32 cellular contexts compared by ENCODE assay signal in the genomic region with DNA sequence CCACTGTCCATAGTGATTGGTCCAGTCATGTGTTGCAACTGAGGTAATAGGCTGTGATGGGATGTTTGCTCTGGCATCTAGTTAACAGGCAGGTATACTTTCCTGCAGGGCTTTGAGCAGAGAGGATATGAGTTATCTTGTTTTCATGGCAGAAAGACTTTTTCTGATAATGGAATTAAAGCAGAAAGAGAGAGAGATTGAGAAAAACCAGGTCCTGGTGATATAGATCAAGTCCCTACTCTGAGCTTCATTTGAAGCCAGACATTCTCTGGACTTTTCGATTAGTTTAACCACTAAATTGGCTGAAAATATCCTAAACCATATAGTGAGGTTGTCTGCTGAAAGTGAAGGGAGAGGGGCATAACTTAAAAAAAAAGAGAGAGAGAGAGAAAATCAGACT.
"Had no signal": no experiment of that assay in that cellular context is flagged by ENCODE, and none has a peak within 500 bp of the region (broad histone marks: within the 10 kb centered on the region; RNA-seq: fewer than 3 reads in every experiment).

No MANE protein-coding gene starts in this region.

- H3K4me3 Mint-ChIP-seq: naive thymus-derived CD4-positive, alpha-beta T cell; naive thymus-derived CD8-positive, alpha-beta T cell; natural killer cell; natural killer cell treated with Interleukin-12 subunit alpha and Interleukin-12 subunit beta and Interleukin-15 and Interleukin-18, amount 100 ng/mL, for 72 hours; nephron; nephron progenitor cell; neural crest cell; neural progenitor cell had no signal

- H3K27me3 Mint-ChIP-seq: naive thymus-derived CD4-positive, alpha-beta T cell; naive thymus-derived CD8-positive, alpha-beta T cell; natural killer cell treated with Interleukin-12 subunit alpha and Interleukin-12 subunit beta and Interleukin-15 and Interleukin-18, amount 100 ng/mL, for 72 hours; progenitor cell of endocrine pancreas had no signal

- H3K27ac Mint-ChIP-seq: naive thymus-derived CD4-positive, alpha-beta T cell; naive thymus-derived CD8-positive, alpha-beta T cell; natural killer cell; natural killer cell treated with Interleukin-12 subunit alpha and Interleukin-12 subunit beta and Interleukin-15 and Interleukin-18, amount 100 ng/mL, for 72 hours; nephron; nephron progenitor cell; neural progenitor cell; progenitor cell of endocrine pancreas had no signal

- H3K36me3 ChIP-seq: neural progenitor cell, neutrophil, ovary, pancreas, prostate gland, right atrium auricular region, right lobe of liver, sigmoid colon, spleen had no signal

- ATAC-seq: naive thymus-derived CD4-positive, alpha-beta T cell; naive thymus-derived CD8-positive, alpha-beta T cell; natural killer cell; natural killer cell treated with Interleukin-12 subunit alpha and Interleukin-12 subunit beta and Interleukin-15 and Interleukin-18, amount 100 ng/mL, for 72 hours; pancreas; psoas muscle; right cardiac atrium; right lobe of liver; sciatic nerve had no signal

- H3K4me3 ChIP-seq: neural progenitor cell, ovary, pancreas, prostate gland, psoas muscle, right atrium auricular region, right lobe of liver, sigmoid colon, skin epidermis, smooth muscle cell, spleen had no signal

- H3K27ac ChIP-seq: neural progenitor cell, neutrophil, ovary, pancreas, parathyroid adenoma, prostate gland, psoas muscle, right atrium auricular region, right lobe of liver, sigmoid colon, skin epidermis, spleen had no signal

- H3K4me1 Mint-ChIP-seq: naive thymus-derived CD4-positive, alpha-beta T cell; naive thymus-derived CD8-positive, alpha-beta T cell; natural killer cell; nephron progenitor cell; neural crest cell; neural progenitor cell had no signal

- H3K9me3 ChIP-seq: neutrophil, ovary, pancreas, prostate gland, right atrium auricular region, right lobe of liver, sigmoid colon had no signal

- H3K79me2 ChIP-seq: parathyroid adenoma had no signal

- H2AFZ ChIP-seq: neural progenitor cell, parathyroid adenoma had no signal

- H3K9me3 Mint-ChIP-seq: neural progenitor cell had no signal

- H3K36me3 Mint-ChIP-seq: naive thymus-derived CD4-positive, alpha-beta T cell; naive thymus-derived CD8-positive, alpha-beta T cell; natural killer cell; natural killer cell treated with Interleukin-12 subunit alpha and Interleukin-12 subunit beta and Interleukin-15 and Interleukin-18, amount 100 ng/mL, for 72 hours; neural progenitor cell had no signal

- H3K9ac ChIP-seq: neural progenitor cell, parathyroid adenoma had no signal

- H3K27me3 ChIP-seq: neural progenitor cell, neutrophil, ovary, pancreas, right atrium auricular region, right lobe of liver, sigmoid colon, spleen had no signal

- DNase-seq: naive thymus-derived CD4-positive, alpha-beta T cell; naive thymus-derived CD8-positive, alpha-beta T cell; natural killer cell; nephron progenitor cell; nucleus accumbens; occipital lobe; ovary; pancreas; posterior cingulate gyrus; psoas muscle; retina; right cardiac atrium; right lobe of liver; sigmoid colon; small intestine; spleen; stimulated activated CD4-positive, alpha-beta T cell treated with anti-CD3 and anti-CD28 coated beads, Interleukin-12 subunit alpha, Interleukin-12 subunit beta, amount 100 ng/mL, for 4 hours; stimulated activated CD4-positive, alpha-beta T cell treated with anti-CD3 and anti-CD28 coated beads, Interleukin-15, amount 100 ng/mL, for 24 hours; stimulated activated CD4-positive, alpha-beta T cell treated with anti-CD3 and anti-CD28 coated beads, Interleukin-1b, Interleukin-23, amount 100 ng/mL, for 48 hours; stimulated activated CD4-positive, alpha-beta T cell treated with anti-CD3 and anti-CD28 coated beads, Interleukin-2, amount 100 ng/mL, for 24 hours had no signal

- H3K4me2 ChIP-seq: neural progenitor cell, smooth muscle cell had no signal

- H3K4me1 ChIP-seq: neural progenitor cell, pancreas, parathyroid adenoma, prostate gland, psoas muscle, right atrium auricular region, right lobe of liver, sigmoid colon, spleen had no signal
